ENCODE assay signal across 8 cellular contexts in genomic region chr13:21075303-21076264, GRCh38. TPM values are rescaled to one million over a fixed set of nuclear protein-coding genes. Genes with fewer than 3 reads are reported as not detected.
DNase-seq lines count a peak whose midpoint lies in the region; ATAC-seq, FAIRE-seq and TF ChIP-seq lines count a peak whose summit lies in the region.

No MANE protein-coding gene starts in this region.

- peak; percentile 68 to 70 for ATAC-seq in left cardiac atrium
- ATAC-seq in HG03196 (IDR thresholded peaks at IDR 0.05; ENCODE audit: unreplicated experiment), result no peak

- H3K4me3 Mint-ChIP-seq in activated T-helper 2 cell treated with anti-CD3 and anti-CD28 coated beads, Interferon-gamma antibody, Interleukin-2, Interleukin-4, amounts not matched to agents 10 μg/mL and 5 μg/mL and 100 μg/mL, durations not matched to agents 14 hours and 24 hours and 36 hours (ENCODE audit: low read depth), result peak overlapping the region; percentile 61

- H3K27ac ChIP-seq in rectal smooth muscle tissue (ENCODE audit: low read depth, low read length), result peak overlapping the region; percentile 59

- H3K27me3 ChIP-seq in rectal smooth muscle tissue (ENCODE audit: control insufficient read depth, insufficient read depth, low read length), result no peaks in the 10 kb centered on the region

- intact Hi-C loops in activated T-helper 2 cell treated with anti-CD3 and anti-CD28 coated beads, Interferon-gamma antibody, Interleukin-2, Interleukin-4, amounts not matched to agents 10 μg/mL and 5 μg/mL and 100 μg/mL, durations not matched to agents 14 hours and 24 hours and 36 hours (cut with micrococcal nuclease), result loop anchor here (2.0 to 5.0 kb wide), 2 partner anchors 15 to 58 kb away; partner anchors contain the start of gene LATS2
- intact Hi-C loops in left cardiac atrium (cut with DNase I), result loop anchor here in 1 of 2 donors (10.0 kb wide), 1 partner anchor 131 kb away; no protein-coding TSS in a partner anchor

- no peak overlapping the region for H3K9ac ChIP-seq in rectal smooth muscle tissue (ENCODE audit: low read length)

- H3K27ac Mint-ChIP-seq in activated T-helper 2 cell treated with anti-CD3 and anti-CD28 coated beads, Interferon-gamma antibody, Interleukin-2, Interleukin-4, amounts not matched to agents 10 μg/mL and 5 μg/mL and 100 μg/mL, durations not matched to agents 14 hours and 24 hours and 36 hours, result no peak overlapping the region

- peak; percentile 70 for DNase-seq in activated effector memory CD4-positive, alpha-beta T cell treated with anti-CD3 and anti-CD28 coated beads, Interleukin-2, amount 50 U/mL, for 16 hours
- no peak for DNase-seq in activated effector memory CD4-positive, alpha-beta T cell treated with Interleukin-2 at 50 U/mL for 16 hours
- peak; percentile 16 for DNase-seq in activated T-helper 2 cell treated with anti-CD3 and anti-CD28 coated beads, Interferon-gamma antibody, Interleukin-2, Interleukin-4, amounts not matched to agents 10 μg/mL and 5 μg/mL and 100 μg/mL, durations not matched to agents 14 hours and 24 hours and 36 hours (ENCODE audit: low spot score)
- DNase-seq in left cardiac atrium (peak; percentile 43), NCI-H2196 treated with DMSO at 0.1 percent for 48 hours (lab: John Stamatoyannopoulos, UW; ENCODE audit: unreplicated experiment) (no peak), D721Med (ENCODE audit: insufficient read length, low spot score) (no peak)

- peaks cover 7% of the 10 kb centered on the region for H3K4me1 ChIP-seq in rectal smooth muscle tissue (ENCODE audit: control insufficient read depth, insufficient read depth, low read length)

- FAIRE-seq in D721Med (lab: Jason Lieb, UNC), result no peak

- no peak for TF ChIP-seq CTCF in D721Med (IDR thresholded peaks at IDR 0.05; ENCODE audit: insufficient read depth, missing control alignments)

- peaks cover 27% of the 10 kb centered on the region for H3K4me1 Mint-ChIP-seq in activated T-helper 2 cell treated with anti-CD3 and anti-CD28 coated beads, Interferon-gamma antibody, Interleukin-2, Interleukin-4, amounts not matched to agents 10 μg/mL and 5 μg/mL and 100 μg/mL, durations not matched to agents 14 hours and 24 hours and 36 hours (ENCODE audit: low read depth)

- H3K36me3 ChIP-seq in rectal smooth muscle tissue (ENCODE audit: control insufficient read depth, insufficient read depth, low read length), result no peaks in the 10 kb centered on the region

- no peaks in the 10 kb centered on the region for H3K9me3 Mint-ChIP-seq in activated T-helper 2 cell treated with anti-CD3 and anti-CD28 coated beads, Interferon-gamma antibody, Interleukin-2, Interleukin-4, amounts not matched to agents 10 μg/mL and 5 μg/mL and 100 μg/mL, durations not matched to agents 14 hours and 24 hours and 36 hours

- H3K4me3 ChIP-seq in rectal smooth muscle tissue (ENCODE audit: low read length), result peak overlapping the region; percentile 71

- H3K36me3 Mint-ChIP-seq in activated T-helper 2 cell treated with anti-CD3 and anti-CD28 coated beads, Interferon-gamma antibody, Interleukin-2, Interleukin-4, amounts not matched to agents 10 μg/mL and 5 μg/mL and 100 μg/mL, durations not matched to agents 14 hours and 24 hours and 36 hours (ENCODE audit: low read depth), result no peaks in the 10 kb centered on the region

- H3K27me3 Mint-ChIP-seq in activated T-helper 2 cell treated with anti-CD3 and anti-CD28 coated beads, Interferon-gamma antibody, Interleukin-2, Interleukin-4, amounts not matched to agents 10 μg/mL and 5 μg/mL and 100 μg/mL, durations not matched to agents 14 hours and 24 hours and 36 hours (ENCODE audit: low read depth), result peaks cover 30% of the 10 kb centered on the region

RNA-seq across cellular contexts. Expression of gene LATS2, which starts 14.2 kb away (rescaled TPM):
- total RNA-seq in activated T-helper 2 cell treated with anti-CD3 and anti-CD28 coated beads, Interferon-gamma antibody, Interleukin-2, Interleukin-4, amounts not matched to agents 10 μg/mL and 5 μg/mL and 100 μg/mL, durations not matched to agents 14 hours and 24 hours and 36 hours, result 2.6 and 2.7 TPM in 2 replicates
- 10 to 100 TPM; 19.3 to 30.9 TPM for total RNA-seq in left cardiac atrium

Comparison
In these comparisons a context has a peak if more than half of its experiments do, and no peak if none do; other contexts are left out.
1. DNase-seq: peak in activated effector memory CD4-positive, alpha-beta T cell treated with anti-CD3 and anti-CD28 coated beads, Interleukin-2, amount 50 U/mL, for 16 hours (single experiment), activated T-helper 2 cell treated with anti-CD3 and anti-CD28 coated beads, Interferon-gamma antibody, Interleukin-2, Interleukin-4, amounts not matched to agents 10 μg/mL and 5 μg/mL and 100 μg/mL, durations not matched to agents 14 hours and 24 hours and 36 hours (single experiment) and left cardiac atrium (single experiment); none in activated effector memory CD4-positive, alpha-beta T cell treated with Interleukin-2 at 50 U/mL for 16 hours (single experiment), NCI-H2196 treated with DMSO at 0.1 percent for 48 hours (single experiment) and D721Med (single experiment).